In the genomic region with DNA sequence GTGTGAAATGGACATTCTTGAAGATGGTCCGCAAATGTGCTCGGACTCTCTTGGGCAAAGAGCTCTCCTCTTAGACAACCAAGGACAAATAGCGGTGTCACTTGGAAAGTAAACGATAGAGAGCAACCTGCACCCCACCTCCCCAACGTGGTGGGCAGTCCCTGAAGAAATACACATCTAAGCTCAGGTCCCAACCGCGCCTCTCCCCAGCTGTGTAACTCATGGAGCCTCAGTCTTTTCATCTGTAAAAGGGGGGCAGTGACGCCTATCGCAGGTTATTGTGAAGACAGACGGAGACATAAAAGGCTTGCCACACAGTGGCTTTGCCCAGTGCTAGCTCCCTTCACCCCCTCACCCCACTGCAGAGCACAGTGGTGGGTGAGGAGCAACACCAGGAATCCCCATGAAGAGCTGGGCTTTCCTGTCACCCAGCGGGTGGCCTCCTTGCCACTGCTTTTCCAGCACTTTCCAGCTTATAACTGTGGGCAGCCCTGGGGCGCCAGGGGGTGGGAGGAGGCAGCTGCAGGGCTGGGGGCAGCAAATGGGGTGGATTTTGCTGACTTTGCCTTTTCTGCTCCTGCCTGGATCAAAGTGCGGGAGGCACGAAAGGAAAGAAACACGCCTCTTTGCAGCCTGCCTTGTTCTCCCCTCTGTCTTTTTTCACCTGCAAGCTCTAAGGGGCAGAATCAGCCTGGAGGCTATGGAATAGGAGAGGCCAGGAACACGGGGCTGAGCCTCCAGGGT, we compare ENCODE assay signal across 16 cellular contexts.
"Had no signal": no experiment of that assay in that cellular context is flagged by ENCODE, and none has a peak within 500 bp of the region (broad histone marks: within the 10 kb centered on the region; RNA-seq: fewer than 3 reads in every experiment).

No MANE protein-coding gene starts in this region.

- H3K9me3 ChIP-seq: colonic mucosa, neutrophil, psoas muscle had no signal

- FAIRE-seq: endothelial cell of umbilical vein, kidney, small intestine had no signal

- DNase-seq: colonic mucosa; dermis blood vessel endothelial cell; erythroblast; foreskin keratinocyte; kidney; left colon; mesendoderm; naive B cell; psoas muscle; retina; small intestine; stimulated activated CD4-positive, alpha-beta T cell treated with anti-CD3 and anti-CD28 coated beads, Interleukin-2, amount 100 ng/mL, for 48 hours; stimulated activated naive CD4-positive, alpha-beta T cell treated with Interleukin-2 at 50 U/mL for 16 hours; trophoblast cell had no signal

- ATAC-seq: foreskin keratinocyte, left colon, psoas muscle had no signal

- H3K36me3 ChIP-seq: colonic mucosa, neutrophil had no signal

- H3K4me1 ChIP-seq: colonic mucosa, foreskin keratinocyte, psoas muscle had no signal

- H3K4me3 ChIP-seq: colonic mucosa, psoas muscle had no signal

- H3K27ac ChIP-seq: colonic mucosa, foreskin keratinocyte, neutrophil, psoas muscle had no signal
